In genomic region chr12:53090559-53090958, GRCh38 we compare ENCODE assay signal across 21 cellular contexts. TPM values are rescaled to one million over a fixed set of nuclear protein-coding genes. Genes with fewer than 3 reads are reported as not detected.
A peak's percentile ranks its signal among the peaks of the same experiment; 100 is the strongest.
DNase-seq lines count a peak whose midpoint lies in the region; ATAC-seq, FAIRE-seq and TF ChIP-seq lines count a peak whose summit lies in the region.
"Had no signal": no experiment of that assay in that cellular context is flagged by ENCODE, and none has a peak within 500 bp of the region (broad histone marks: within the 10 kb centered on the region; RNA-seq: fewer than 3 reads in every experiment).

No MANE protein-coding gene starts in this region.

- WGBS in urinary bladder = 67% methylated on average over 2 of the region's 2 CpGs

- FAIRE-seq in D721Med (lab: Jason Lieb, UNC) = no peak
- FAIRE-seq: A204.1, GM12892, GM18507, H54, HTR-8/SVneo had no signal

- H3K36me3 ChIP-seq in SK-N-MC (ENCODE audit: insufficient read depth, low read length) (no peaks in the 10 kb centered on the region), urinary bladder (ENCODE audit: insufficient read depth) (no peaks in the 10 kb centered on the region)
- H3K36me3 ChIP-seq: BE2C had no signal

- intact Hi-C loops in Right ventricle myocardium superior (cut with DNase I) = no loop called here

- H3K9me3 ChIP-seq in SK-N-MC (ENCODE audit: low read depth, low read length) = no peaks in the 10 kb centered on the region
- H3K9me3 ChIP-seq: BE2C had no signal

- H3K4me1 ChIP-seq in urinary bladder (ENCODE audit: insufficient read depth) = no peaks in the 10 kb centered on the region
- H3K4me1 ChIP-seq: BE2C had no signal

- H3K27ac ChIP-seq in SK-N-MC = peak overlapping the region; percentile 93
- peak overlapping the region; percentile 32 for H3K27ac ChIP-seq in urinary bladder (ENCODE audit: low read depth)

- DNase-seq in D721Med (ENCODE audit: insufficient read length, low spot score) (peak; percentile 2), EH (ENCODE audit: low read depth) (peak; percentile 8), SK-N-MC (ENCODE audit: low read depth, low spot score) (no peak), Right ventricle myocardium superior (no peak)
- DNase-seq: ACHN; BE2C; C1 segment of cervical spinal cord; CD4-positive, CD25-positive, alpha-beta regulatory T cell; CD8-positive, alpha-beta memory T cell; COR-L47; GDM1; HCEC 1CT; IMR-90 had no signal

- ATAC-seq in Right ventricle myocardium superior (ENCODE audit: poor library complexity) (no peak), HG02571 (IDR thresholded peaks at IDR 0.05; ENCODE audit: unreplicated experiment) (no peak)
- ATAC-seq: GM23338 had no signal

- no peak for TF ChIP-seq CTCF in D721Med (IDR thresholded peaks at IDR 0.05; ENCODE audit: insufficient read depth, missing control alignments)

- H3K4me3 ChIP-seq in SK-N-MC (peak overlapping the region; percentile 62), urinary bladder (ENCODE audit: low read depth, low read length) (no peak overlapping the region)
- H3K4me3 ChIP-seq: GM23338 had no signal

- H3K9ac ChIP-seq in SK-N-MC (ENCODE audit: insufficient read length) = peak overlapping the region; percentile 64

RNA-seq across cellular contexts. Expression of gene IGFBP6, which starts 6.9 kb away (rescaled TPM):
- total RNA-seq in urinary bladder = 39.8 TPM
- polyA plus RNA-seq in urinary bladder = 461 TPM
- total RNA-seq in Right ventricle myocardium superior = 50.2 TPM
- total RNA-seq: CD4-positive, CD25-positive, alpha-beta regulatory T cell had no signal

RNA-seq across cellular contexts. Expression of gene SPRYD3, which starts 11.4 kb away (rescaled TPM):
- total RNA-seq in urinary bladder = 9.0 TPM
- 66.3 TPM for polyA plus RNA-seq in urinary bladder
- total RNA-seq in Right ventricle myocardium superior = 37.8 TPM

RNA-seq across cellular contexts. Expression of gene SOAT2, which starts 12.7 kb away (rescaled TPM):
- total RNA-seq in urinary bladder (not detected), Right ventricle myocardium superior (not detected)
- polyA plus RNA-seq in urinary bladder = 0.30 TPM
- total RNA-seq: GM23338 had no signal
- polyA plus RNA-seq: CD4-positive, CD25-positive, alpha-beta regulatory T cell; GM23338 had no signal

RNA-seq across cellular contexts. Expression of gene TNS2, which starts 40.7 kb away (rescaled TPM):
- 57.9 TPM for total RNA-seq in urinary bladder
- 178 TPM for polyA plus RNA-seq in urinary bladder
- 107 TPM for total RNA-seq in Right ventricle myocardium superior

Comparison
In these comparisons a context has a peak if more than half of its experiments do, and no peak if none do; other contexts are left out.
1. DNase-seq: peak in D721Med (single experiment) and EH (single experiment); none in SK-N-MC (single experiment) and Right ventricle myocardium superior (single experiment).